In the genomic region with DNA sequence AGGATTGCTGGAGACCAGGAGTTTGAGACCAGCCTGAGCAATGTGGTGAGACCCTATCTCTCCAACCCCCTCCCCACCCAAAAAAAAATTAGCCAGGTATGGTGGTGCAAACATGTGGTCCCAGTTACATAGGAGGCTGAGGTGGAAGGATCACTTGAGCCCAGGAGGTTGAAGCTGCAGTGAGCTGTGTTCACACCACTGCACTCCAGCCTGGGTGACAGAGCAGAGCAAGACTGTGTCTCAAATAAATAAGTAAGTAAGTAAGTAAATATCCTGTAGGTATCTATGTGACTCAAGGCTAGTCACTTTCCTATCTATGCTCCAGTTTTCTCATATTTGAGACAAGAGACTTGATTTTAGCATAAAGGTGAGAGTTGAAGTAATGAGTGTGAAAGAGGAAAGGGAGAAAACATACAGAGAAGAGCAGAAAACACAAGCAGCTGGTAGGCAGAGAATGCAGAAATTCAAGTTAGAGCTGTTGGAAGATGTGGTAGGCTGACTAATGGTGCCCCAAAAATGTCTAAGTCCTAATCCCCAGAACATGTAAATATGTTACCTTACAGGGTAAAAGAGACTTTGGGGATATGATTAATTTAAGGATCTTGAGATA, we compare ENCODE assay signal across 23 cellular contexts. TPM values are rescaled to one million over a fixed set of nuclear protein-coding genes. Genes with fewer than 3 reads are reported as not detected.
DNase-seq lines count a peak whose midpoint lies in the region; ATAC-seq and TF ChIP-seq lines count a peak whose summit lies in the region.
"Had no signal": no experiment of that assay in that cellular context is flagged by ENCODE, and none has a peak within 500 bp of the region (broad histone marks: within the 10 kb centered on the region; RNA-seq: fewer than 3 reads in every experiment).

No MANE protein-coding gene starts in this region.

- H3K36me3 Mint-ChIP-seq in type B pancreatic cell, result no peaks in the 10 kb centered on the region
- no peaks in the 10 kb centered on the region for H3K36me3 Mint-ChIP-seq in activated CD4-positive, alpha-beta T cell treated with anti-CD3 and anti-CD28 coated beads, Interleukin-2, amount 10 ng/mL, durations not matched to agents 7 days and 5 days (ENCODE audit: low read depth)

- DNase-seq in mammary epithelial cell, result peak; percentile 17
- no peak for DNase-seq in breast epithelium (ENCODE audit: low spot score in 2 of 2)
- no peak for DNase-seq in Panc1 (ENCODE audit: low read depth, low spot score)
- DNase-seq in foreskin keratinocyte, result peak in 1 of 2 donors; percentile 20
- DNase-seq in type B pancreatic cell (ENCODE audit: extremely low spot score, unreplicated experiment), result no peak
- no peak for DNase-seq in NCI-H1417 treated with DMSO at 0.1 percent for 48 hours (lab: John Stamatoyannopoulos, UW)
- no peak for DNase-seq in stimulated activated CD4-positive, alpha-beta T cell treated with anti-CD3 and anti-CD28 coated beads, Interleukin-12 subunit alpha, Interleukin-12 subunit beta, amount 100 ng/mL, for 4 hours
- no peak for DNase-seq in activated CD4-positive, alpha-beta T cell treated with anti-CD3 and anti-CD28 coated beads, Interleukin-2, amount 10 ng/mL, durations not matched to agents 7 days and 5 days
- DNase-seq: CD8-positive, alpha-beta memory T cell; GOT3; KBM-7; MM.1S; NCI-H1092; NCI-H1436 treated with DMSO at 0.1 percent for 48 hours; NCI-H1930; NCI-H226; NCI-H510A treated with DMSO at 0.1 percent for 48 hours; NCI-H774; SHP77 treated with DMSO at 0.1 percent for 48 hours had no signal

- dilution Hi-C loops in mammary epithelial cell (cut with HindIII; ENCODE audit: low sequenced_read_pairs), result no loop called here

- BruUV-seq in mammary epithelial cell (replicated peaks; lab: Mats Ljungman, UMichigan) (no TSS peak), Panc1 (replicated peaks; lab: Mats Ljungman, UMichigan) (no TSS peak)

- no peak for TF ChIP-seq POLR2A in breast epithelium (IDR thresholded peaks at IDR 0.05)

- no peak overlapping the region for H3K9ac ChIP-seq in mammary epithelial cell (ENCODE audit: insufficient read depth, low read length)

- ATAC-seq in Panc1 (0 out of 2 replicates have a peak, but pooled peaks have one; percentile 51), foreskin keratinocyte (peak; percentile 42)
- ATAC-seq: HCT116 had no signal

- no peaks in the 10 kb centered on the region for H3K4me1 Mint-ChIP-seq in type B pancreatic cell (ENCODE audit: unreplicated experiment)
- peaks cover 7% of the 10 kb centered on the region for H3K4me1 Mint-ChIP-seq in activated CD4-positive, alpha-beta T cell treated with anti-CD3 and anti-CD28 coated beads, Interleukin-2, amount 10 ng/mL, durations not matched to agents 7 days and 5 days

- peak overlapping the region; percentile 62 for H3K27ac Mint-ChIP-seq in type B pancreatic cell
- H3K27ac Mint-ChIP-seq in activated CD4-positive, alpha-beta T cell treated with anti-CD3 and anti-CD28 coated beads, Interleukin-2, amount 10 ng/mL, durations not matched to agents 7 days and 5 days, result no peak overlapping the region

- H3K4me3 Mint-ChIP-seq in type B pancreatic cell, result no peak overlapping the region
- H3K4me3 Mint-ChIP-seq in activated CD4-positive, alpha-beta T cell treated with anti-CD3 and anti-CD28 coated beads, Interleukin-2, amount 10 ng/mL, durations not matched to agents 7 days and 5 days, result no peak overlapping the region
- H3K4me3 Mint-ChIP-seq: CD8-positive, alpha-beta memory T cell had no signal

- H3K4me3 ChIP-seq in mammary epithelial cell (replicated peaks in 1 of 3; ENCODE audit: insufficient read depth in 1 of 3, low read depth in 2 of 3, low read length in 3 of 3) (no peak overlapping the region), breast epithelium (no peak overlapping the region), Panc1 (ENCODE audit: low read depth in 2 of 2, low read length in 2 of 2) (no peak overlapping the region)
- H3K4me3 ChIP-seq: SK-N-MC had no signal

- no peaks in the 10 kb centered on the region for H4K20me1 ChIP-seq in mammary epithelial cell (ENCODE audit: insufficient read depth, low read length)

- POLR2A ChIA-PET in Panc1 (lab: Charles Lee), result no interaction called here
- POLR2A ChIA-PET in activated CD4-positive, alpha-beta T cell treated with anti-CD3 and anti-CD28 coated beads, Interleukin-2, amount 10 ng/mL, durations not matched to agents 7 days and 5 days (lab: Charles Lee), result no interaction called here

- no peaks in the 10 kb centered on the region for H3K27me3 Mint-ChIP-seq in type B pancreatic cell
- no peaks in the 10 kb centered on the region for H3K27me3 Mint-ChIP-seq in activated CD4-positive, alpha-beta T cell treated with anti-CD3 and anti-CD28 coated beads, Interleukin-2, amount 10 ng/mL, durations not matched to agents 7 days and 5 days
- H3K27me3 Mint-ChIP-seq: CD8-positive, alpha-beta memory T cell had no signal

- CTCF ChIA-PET in mammary epithelial cell (lab: Charles Lee; ENCODE audit: low non-redundant PET), result no interaction called here
- CTCF ChIA-PET in Panc1 (lab: Charles Lee), result no interaction called here
- CTCF ChIA-PET in activated CD4-positive, alpha-beta T cell treated with anti-CD3 and anti-CD28 coated beads, Interleukin-2, amount 10 ng/mL, durations not matched to agents 7 days and 5 days (lab: Charles Lee), result no interaction called here

- H3K36me3 ChIP-seq in mammary epithelial cell (ENCODE audit: insufficient read depth, low read length) (no peaks in the 10 kb centered on the region), breast epithelium (no peaks in the 10 kb centered on the region), Panc1 (ENCODE audit: control insufficient read depth, insufficient read depth, low read length) (no peaks in the 10 kb centered on the region)

- no peaks in the 10 kb centered on the region for H3K27me3 ChIP-seq in mammary epithelial cell (ENCODE audit: insufficient read depth, low read length)
- H3K27me3 ChIP-seq in breast epithelium, result no peaks in the 10 kb centered on the region
- no peaks in the 10 kb centered on the region for H3K27me3 ChIP-seq in Panc1 (ENCODE audit: control insufficient read depth, insufficient read depth, low read length)
- no peaks in the 10 kb centered on the region for H3K27me3 ChIP-seq in foreskin keratinocyte

- H3K79me2 ChIP-seq in mammary epithelial cell (ENCODE audit: insufficient read depth, low read length), result peaks cover 64% of the 10 kb centered on the region

- H3K4me1 ChIP-seq in mammary epithelial cell (ENCODE audit: insufficient read depth, low read length), result peaks cover 5% of the 10 kb centered on the region
- H3K4me1 ChIP-seq in breast epithelium, result no peaks in the 10 kb centered on the region
- H3K4me1 ChIP-seq in Panc1 (ENCODE audit: control insufficient read depth, insufficient read depth, low read length), result no peaks in the 10 kb centered on the region
- no peaks in the 10 kb centered on the region for H3K4me1 ChIP-seq in foreskin keratinocyte

- no peak overlapping the region for H3K27ac ChIP-seq in mammary epithelial cell (ENCODE audit: insufficient read depth, low read depth, low read length)
- no peak overlapping the region for H3K27ac ChIP-seq in breast epithelium
- H3K27ac ChIP-seq in Panc1 (ENCODE audit: low read length), result no peak overlapping the region
- H3K27ac ChIP-seq in foreskin keratinocyte, result no peak overlapping the region
- H3K27ac ChIP-seq: C4-2B, RWPE1, SK-N-MC had no signal

- in situ Hi-C loops in mammary epithelial cell (cut with MboI; ENCODE audit: low sequenced_read_pairs in 2 of 2), result no loop called here
- in situ Hi-C loops in Panc1 (cut with HindIII; ENCODE audit: low pct_unique_long_range_greater_than_20kb, low sequenced_read_pairs), result no loop called here

- no peak overlapping the region for H2AFZ ChIP-seq in mammary epithelial cell (ENCODE audit: low read depth, low read length)

- H3K9me3 ChIP-seq in mammary epithelial cell (replicated peaks; ENCODE audit: insufficient read depth, low read length) (no peaks in the 10 kb centered on the region), breast epithelium (no peaks in the 10 kb centered on the region), Panc1 (ENCODE audit: control insufficient read depth, insufficient read depth, low read depth, low read length) (no peaks in the 10 kb centered on the region)

- intact Hi-C loops in mammary epithelial cell (cut with micrococcal nuclease), result no loop called here
- intact Hi-C loops in breast epithelium (cut with DNase I; ENCODE audit: low total_unique reads), result no loop called here
- intact Hi-C loops in Panc1 (cut with micrococcal nuclease; ENCODE audit: unreplicated experiment), result no loop called here

- H3K9me3 Mint-ChIP-seq in type B pancreatic cell, result no peaks in the 10 kb centered on the region
- no peaks in the 10 kb centered on the region for H3K9me3 Mint-ChIP-seq in activated CD4-positive, alpha-beta T cell treated with anti-CD3 and anti-CD28 coated beads, Interleukin-2, amount 10 ng/mL, durations not matched to agents 7 days and 5 days
- H3K9me3 Mint-ChIP-seq: CD8-positive, alpha-beta memory T cell had no signal

- H3K4me2 ChIP-seq in mammary epithelial cell (ENCODE audit: insufficient read depth, low read depth, low read length), result no peak overlapping the region

- no peak for TF ChIP-seq CTCF in mammary epithelial cell (conservative IDR thresholded peaks at IDR 0.05 in 1 of 2, IDR thresholded peaks at IDR 0.05 in 1 of 2; ENCODE audit: extremely low read depth in 1 of 2, insufficient read depth in 1 of 2, low read depth in 1 of 2, low read length in 2 of 2)
- TF ChIP-seq CTCF in breast epithelium (IDR thresholded peaks at IDR 0.05), result no peak
- TF ChIP-seq CTCF in Panc1 (IDR thresholded peaks at IDR 0.05), result no peak
- TF ChIP-seq CTCF in foreskin keratinocyte (conservative IDR thresholded peaks at IDR 0.05), result no peak
- TF ChIP-seq CTCF in type B pancreatic cell (conservative IDR thresholded peaks at IDR 0.05), result no peak

RNA-seq across cellular contexts. Expression of a gene that starts 7.5 kb away (rescaled TPM):
- total RNA-seq in mammary epithelial cell, result 10 to 100 TPM; 13.5 to 42.0 TPM
- polyA plus RNA-seq in mammary epithelial cell, result 5.0 TPM
- polyA minus RNA-seq in mammary epithelial cell, result 15.6 TPM
- 100 to 1,000 TPM in 1 of 3 donors, 10 to 100 TPM in 2; 76.4 to 123 (median 90.7) TPM for total RNA-seq in breast epithelium
- total RNA-seq in Panc1 (2021; ENCODE audit: unreplicated experiment), result 13.1 TPM
- polyA plus RNA-seq in Panc1 (2012; ENCODE audit: insufficient read length), result 2.1 TPM
- total RNA-seq in foreskin keratinocyte, result 4.6 and 4.7 TPM in 2 replicates
- 0.29 and 0.43 TPM in 2 replicates for polyA plus RNA-seq in foreskin keratinocyte
- total RNA-seq in type B pancreatic cell (ENCODE audit: low replicate concordance), result 22.2 and 31.2 TPM in 2 replicates
- 10 to 100 TPM; 20.2 to 25.0 TPM for total RNA-seq in activated CD4-positive, alpha-beta T cell treated with anti-CD3 and anti-CD28 coated beads, Interleukin-2, amount 10 ng/mL, durations not matched to agents 7 days and 5 days

RNA-seq across cellular contexts. Expression of a gene that starts 14.3 kb away (rescaled TPM):
- 10 to 100 TPM; 11.0 to 34.7 TPM for total RNA-seq in mammary epithelial cell
- 89.1 TPM for polyA plus RNA-seq in mammary epithelial cell
- 17.7 TPM for polyA minus RNA-seq in mammary epithelial cell
- total RNA-seq in breast epithelium, result 1 to 10 TPM; 1.4 to 6.0 (median 2.6) TPM
- total RNA-seq in Panc1 (2021; ENCODE audit: unreplicated experiment), result 67.8 TPM
- polyA plus RNA-seq in Panc1 (2012; ENCODE audit: insufficient read length), result 36.8 TPM
- 63.3 and 74.8 TPM in 2 replicates for total RNA-seq in foreskin keratinocyte
- polyA plus RNA-seq in foreskin keratinocyte, result 72.2 and 93.7 TPM in 2 replicates
- 21.5 and 39.1 TPM in 2 replicates for total RNA-seq in type B pancreatic cell (ENCODE audit: low replicate concordance)
- 10 to 100 TPM; 68.3 to 80.3 TPM for total RNA-seq in activated CD4-positive, alpha-beta T cell treated with anti-CD3 and anti-CD28 coated beads, Interleukin-2, amount 10 ng/mL, durations not matched to agents 7 days and 5 days
